Comparison of ENCODE assay signal across 8 cellular contexts in the genomic region with DNA sequence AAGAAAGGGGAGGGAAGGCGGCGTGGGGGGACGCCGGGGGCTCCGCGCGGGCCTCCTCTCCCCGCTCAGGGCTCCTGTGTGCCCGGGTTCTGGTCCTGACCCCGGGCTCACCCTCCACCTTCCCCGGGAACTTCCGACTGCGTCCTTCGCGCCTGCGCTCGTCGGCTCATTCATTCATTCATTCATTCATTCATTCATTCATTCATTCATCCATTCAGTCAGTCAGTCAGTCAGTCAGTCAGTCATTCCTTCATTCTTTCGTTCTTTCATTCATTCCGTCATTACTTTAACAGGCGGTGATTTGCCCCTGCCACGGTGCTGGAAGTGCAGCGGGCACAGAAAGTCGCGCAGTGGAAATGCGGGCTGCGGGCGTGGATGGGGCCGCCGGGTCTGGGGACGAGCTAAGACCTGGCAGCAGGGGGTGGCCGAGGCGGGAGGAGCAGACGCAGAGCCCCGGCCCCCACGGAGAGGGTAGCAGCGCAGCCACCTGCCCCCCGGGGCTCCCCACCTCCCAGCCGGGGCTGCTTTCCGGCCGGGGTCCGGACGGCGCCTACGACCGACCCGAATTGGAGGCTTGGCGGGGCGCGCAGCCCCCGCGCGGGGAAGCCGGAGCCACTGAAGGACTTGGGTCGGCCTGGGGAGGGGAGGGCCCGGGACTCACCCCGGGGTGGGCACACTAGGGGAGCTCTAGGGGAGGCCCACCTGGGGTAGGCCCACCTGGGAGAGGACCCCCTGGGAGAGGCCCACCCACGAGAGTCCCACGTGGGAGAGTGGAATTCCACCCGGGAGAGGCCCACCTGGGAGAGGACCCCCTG. TPM values are rescaled to one million over a fixed set of nuclear protein-coding genes. Genes with fewer than 3 reads are reported as not detected.
A peak's percentile ranks its signal among the peaks of the same experiment; 100 is the strongest.
DNase-seq lines count a peak whose midpoint lies in the region; ATAC-seq and TF ChIP-seq lines count a peak whose summit lies in the region.

No MANE protein-coding gene starts in this region.

- intact Hi-C loops in aorta (cut with DNase I): no loop called here

- 19 to 56% methylated on average over 26 to 60 of the region's 60 CpGs for WGBS in endodermal cell (ENCODE audit: insufficient coverage in 1 of 2, insufficient read length in 1 of 2), 2 experiments
- 15 to 17% methylated on average over 42 to 60 of the region's 60 CpGs for WGBS in aorta, 2 donors

- no peak for TF ChIP-seq CTCF in endodermal cell (conservative IDR thresholded peaks at IDR 0.05)

- H3K27me3 ChIP-seq in endodermal cell (ENCODE audit: control insufficient read depth, insufficient read depth, low read length, poor library complexity, severe bottlenecking) (no peaks in the 10 kb centered on the region), muscle layer of duodenum (ENCODE audit: low read depth, low read length) (peaks cover 14% of the 10 kb centered on the region), aorta (ENCODE audit: control insufficient read depth in 1 of 2, insufficient read depth in 2 of 2, low read length in 1 of 2) (no peaks in the 10 kb centered on the region)

- H3K36me3 ChIP-seq in endodermal cell (ENCODE audit: control insufficient read depth, insufficient read depth, low read length) (peaks cover 13% of the 10 kb centered on the region), muscle layer of duodenum (ENCODE audit: control insufficient read depth in 1 of 2, insufficient read depth in 2 of 2, low read length in 2 of 2) (no peaks in the 10 kb centered on the region), aorta (ENCODE audit: control insufficient read depth in 1 of 2, insufficient read depth in 2 of 2, low read length in 1 of 2) (no peaks in the 10 kb centered on the region)

- H3K27ac ChIP-seq in endodermal cell (ENCODE audit: low read depth, low read length) (no peak overlapping the region), muscle layer of duodenum (ENCODE audit: low read length) (no peak overlapping the region), aorta (ENCODE audit: low read depth in 1 of 2, low read length in 2 of 2) (no peak overlapping the region)

- no peak overlapping the region for H3K9ac ChIP-seq in endodermal cell (ENCODE audit: extremely low read depth, low read length, poor library complexity, severe bottlenecking)

- H3K27me3 Mint-ChIP-seq in activated naive CD4-positive, alpha-beta T cell treated with anti-CD3 and anti-CD28 coated beads, Interleukin-2, amount 10 ng/mL, durations not matched to agents 7 days and 5 days: peaks cover 71% of the 10 kb centered on the region
- H3K27me3 Mint-ChIP-seq in endodermal cell (ENCODE audit: insufficient read depth): peaks cover 7% of the 10 kb centered on the region

- H3K4me1 Mint-ChIP-seq in activated naive CD4-positive, alpha-beta T cell treated with anti-CD3 and anti-CD28 coated beads, Interleukin-2, amount 10 ng/mL, durations not matched to agents 7 days and 5 days: peaks cover 2% of the 10 kb centered on the region
- peaks cover 5% of the 10 kb centered on the region for H3K4me1 Mint-ChIP-seq in endodermal cell

- H3K4me1 ChIP-seq in endodermal cell (ENCODE audit: control insufficient read depth, insufficient read depth, low read length) (no peaks in the 10 kb centered on the region), muscle layer of duodenum (ENCODE audit: control insufficient read depth in 1 of 2, insufficient read depth in 2 of 2, low read length in 2 of 2) (peaks cover 0 to 17% of the 10 kb centered on the region in 2 donors), aorta (ENCODE audit: control insufficient read depth in 1 of 2, insufficient read depth in 2 of 2, low read length in 2 of 2) (no peaks in the 10 kb centered on the region)

- no peak overlapping the region for H3K27ac Mint-ChIP-seq in activated naive CD4-positive, alpha-beta T cell treated with anti-CD3 and anti-CD28 coated beads, Interleukin-2, amount 10 ng/mL, durations not matched to agents 7 days and 5 days
- no peak overlapping the region for H3K27ac Mint-ChIP-seq in endodermal cell

- H3K9me3 ChIP-seq in endodermal cell (ENCODE audit: control insufficient read depth, low read length) (no peaks in the 10 kb centered on the region), muscle layer of duodenum (ENCODE audit: control insufficient read depth in 1 of 2, low read length in 2 of 2) (no peaks in the 10 kb centered on the region), aorta (ENCODE audit: control insufficient read depth, low read length) (no peaks in the 10 kb centered on the region)

- H3K4me3 Mint-ChIP-seq in activated naive CD4-positive, alpha-beta T cell treated with anti-CD3 and anti-CD28 coated beads, Interleukin-2, amount 10 ng/mL, durations not matched to agents 7 days and 5 days: peak overlapping the region; percentile 41
- H3K4me3 Mint-ChIP-seq in endodermal cell: peak overlapping the region; percentile 61

- H3K4me3 ChIP-seq in endodermal cell (ENCODE audit: low read length) (peak overlapping the region; percentile 84), muscle layer of duodenum (ENCODE audit: low read depth in 1 of 2, low read length in 2 of 2) (peak overlapping the region; percentile 39 to 70), aorta (ENCODE audit: low read length in 2 of 2) (no peak overlapping the region)

- H3K9me3 Mint-ChIP-seq in activated naive CD4-positive, alpha-beta T cell treated with anti-CD3 and anti-CD28 coated beads, Interleukin-2, amount 10 ng/mL, durations not matched to agents 7 days and 5 days: peaks cover 2% of the 10 kb centered on the region
- no peaks in the 10 kb centered on the region for H3K9me3 Mint-ChIP-seq in endodermal cell

- H3K36me3 Mint-ChIP-seq in activated naive CD4-positive, alpha-beta T cell treated with anti-CD3 and anti-CD28 coated beads, Interleukin-2, amount 10 ng/mL, durations not matched to agents 7 days and 5 days: no peaks in the 10 kb centered on the region
- peaks cover 7% of the 10 kb centered on the region for H3K36me3 Mint-ChIP-seq in endodermal cell (ENCODE audit: low read depth)

- CTCF ChIA-PET in activated naive CD4-positive, alpha-beta T cell treated with anti-CD3 and anti-CD28 coated beads, Interleukin-2, amount 10 ng/mL, durations not matched to agents 7 days and 5 days (lab: Charles Lee): no interaction called here

- DNase-seq in activated naive CD4-positive, alpha-beta T cell treated with anti-CD3 and anti-CD28 coated beads, Interleukin-2, amount 10 ng/mL, durations not matched to agents 7 days and 5 days: no peak
- DNase-seq in activated naive CD4-positive, alpha-beta T cell treated with anti-CD3 and anti-CD28 coated beads, Interleukin-2, amount 50 U/mL, for 16 hours: no peak
- DNase-seq in endodermal cell (no peak), aorta (peak; percentile 41 to 73), NCI-H2227 (lab: John Stamatoyannopoulos, UW; ENCODE audit: unreplicated experiment) (no peak)
- DNase-seq in stimulated activated CD4-positive, alpha-beta T cell treated with anti-CD3 and anti-CD28 coated beads, Interleukin-2, amount 100 ng/mL, for 48 hours: no peak
- DNase-seq in stimulated activated CD4-positive, alpha-beta T cell treated with anti-CD3 and anti-CD28 coated beads, Interleukin-4, amount 100 ng/mL, for 24 hours: no peak

- ATAC-seq in aorta (ENCODE audit: low FRiP score): no peak

RNA-seq across cellular contexts. Expression of gene CFAP46, which starts 0.6 kb away (rescaled TPM):
- total RNA-seq in endodermal cell (10 to 100 TPM in 1 of 2 donors, 1 to 10 TPM in 1; 9.9 to 10.5 TPM), aorta (under 1 TPM in 1 of 2 donors, not detected in 1; 0.42 TPM)
- polyA plus RNA-seq in endodermal cell (2013, experiment 1 of 2): 4.3 TPM
- 2.9 TPM for polyA plus RNA-seq in endodermal cell (2013, experiment 2 of 2)
- not detected for polyA plus RNA-seq in aorta

Comparison
In these comparisons a context has a peak if more than half of its experiments do, and no peak if none do; other contexts are left out.
1. DNase-seq: peak in aorta (2 of 2); none in activated naive CD4-positive, alpha-beta T cell treated with anti-CD3 and anti-CD28 coated beads, Interleukin-2, amount 10 ng/mL, durations not matched to agents 7 days and 5 days (single experiment), activated naive CD4-positive, alpha-beta T cell treated with anti-CD3 and anti-CD28 coated beads, Interleukin-2, amount 50 U/mL, for 16 hours (single experiment), endodermal cell (single experiment), stimulated activated CD4-positive, alpha-beta T cell treated with anti-CD3 and anti-CD28 coated beads, Interleukin-2, amount 100 ng/mL, for 48 hours (0 of 2), NCI-H2227 (single experiment) and stimulated activated CD4-positive, alpha-beta T cell treated with anti-CD3 and anti-CD28 coated beads, Interleukin-4, amount 100 ng/mL, for 24 hours (single experiment).
2. H3K4me3 ChIP-seq: peak in endodermal cell (single experiment) and muscle layer of duodenum (2 of 2); none in aorta (0 of 2).
3. RNA of gene CFAP46, which starts 0.6 kb away (total RNA-seq): 9.9 to 10.5 TPM in endodermal cell; 0.42 TPM in aorta; every median in the first group is over 4 times any median in the second.